1 cellular context compared by ENCODE assay signal in the genomic region with DNA sequence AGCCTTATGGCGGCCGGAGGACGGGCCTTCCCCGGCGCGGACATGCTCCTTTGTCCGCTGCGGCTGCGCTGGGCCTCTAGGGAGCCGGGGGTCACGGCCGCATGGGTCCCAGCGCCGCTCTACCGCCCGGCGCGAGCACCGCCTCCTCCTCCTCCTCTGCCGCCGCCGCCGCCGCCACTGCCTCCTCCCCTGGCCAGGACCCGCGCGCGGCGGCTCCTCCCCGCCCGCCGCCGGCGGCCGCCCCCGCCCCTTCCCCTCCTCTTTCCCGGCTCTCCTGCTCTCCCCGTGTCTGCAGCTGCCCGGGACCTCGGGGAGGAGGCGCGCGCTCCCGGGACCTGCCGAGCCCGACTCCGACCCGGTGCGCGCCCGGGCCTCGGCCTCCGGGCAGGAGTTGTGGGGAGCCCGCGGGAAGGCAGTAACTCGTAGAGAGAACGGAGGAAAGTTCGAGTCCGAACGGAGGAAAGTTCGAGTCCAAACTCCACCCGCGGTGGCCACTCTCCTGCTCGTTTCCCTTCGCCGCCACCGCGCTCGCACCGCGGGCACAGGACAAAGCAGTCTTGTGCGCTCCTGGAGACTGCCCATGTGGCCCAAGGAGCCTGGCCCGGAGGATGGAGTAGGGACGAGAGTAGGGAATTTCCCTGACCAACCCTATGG.
TF ChIP-seq lines count a peak whose summit lies in the region.

A gene with protein sequence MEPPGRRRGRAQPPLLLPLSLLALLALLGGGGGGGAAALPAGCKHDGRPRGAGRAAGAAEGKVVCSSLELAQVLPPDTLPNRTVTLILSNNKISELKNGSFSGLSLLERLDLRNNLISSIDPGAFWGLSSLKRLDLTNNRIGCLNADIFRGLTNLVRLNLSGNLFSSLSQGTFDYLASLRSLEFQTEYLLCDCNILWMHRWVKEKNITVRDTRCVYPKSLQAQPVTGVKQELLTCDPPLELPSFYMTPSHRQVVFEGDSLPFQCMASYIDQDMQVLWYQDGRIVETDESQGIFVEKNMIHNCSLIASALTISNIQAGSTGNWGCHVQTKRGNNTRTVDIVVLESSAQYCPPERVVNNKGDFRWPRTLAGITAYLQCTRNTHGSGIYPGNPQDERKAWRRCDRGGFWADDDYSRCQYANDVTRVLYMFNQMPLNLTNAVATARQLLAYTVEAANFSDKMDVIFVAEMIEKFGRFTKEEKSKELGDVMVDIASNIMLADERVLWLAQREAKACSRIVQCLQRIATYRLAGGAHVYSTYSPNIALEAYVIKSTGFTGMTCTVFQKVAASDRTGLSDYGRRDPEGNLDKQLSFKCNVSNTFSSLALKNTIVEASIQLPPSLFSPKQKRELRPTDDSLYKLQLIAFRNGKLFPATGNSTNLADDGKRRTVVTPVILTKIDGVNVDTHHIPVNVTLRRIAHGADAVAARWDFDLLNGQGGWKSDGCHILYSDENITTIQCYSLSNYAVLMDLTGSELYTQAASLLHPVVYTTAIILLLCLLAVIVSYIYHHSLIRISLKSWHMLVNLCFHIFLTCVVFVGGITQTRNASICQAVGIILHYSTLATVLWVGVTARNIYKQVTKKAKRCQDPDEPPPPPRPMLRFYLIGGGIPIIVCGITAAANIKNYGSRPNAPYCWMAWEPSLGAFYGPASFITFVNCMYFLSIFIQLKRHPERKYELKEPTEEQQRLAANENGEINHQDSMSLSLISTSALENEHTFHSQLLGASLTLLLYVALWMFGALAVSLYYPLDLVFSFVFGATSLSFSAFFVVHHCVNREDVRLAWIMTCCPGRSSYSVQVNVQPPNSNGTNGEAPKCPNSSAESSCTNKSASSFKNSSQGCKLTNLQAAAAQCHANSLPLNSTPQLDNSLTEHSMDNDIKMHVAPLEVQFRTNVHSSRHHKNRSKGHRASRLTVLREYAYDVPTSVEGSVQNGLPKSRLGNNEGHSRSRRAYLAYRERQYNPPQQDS (N-terminal part only) (minus strand): TSS at position 179 of the 654 bp plus-strand sequence. CDS start 282 bp downstream, outside the sequence.

TF ChIP-seq in HCT116, 20 proteins besides CTCF, POLR2A, EP300 and RAD21 (continued from another document):
- TF ChIP-seq, protein P1, sequence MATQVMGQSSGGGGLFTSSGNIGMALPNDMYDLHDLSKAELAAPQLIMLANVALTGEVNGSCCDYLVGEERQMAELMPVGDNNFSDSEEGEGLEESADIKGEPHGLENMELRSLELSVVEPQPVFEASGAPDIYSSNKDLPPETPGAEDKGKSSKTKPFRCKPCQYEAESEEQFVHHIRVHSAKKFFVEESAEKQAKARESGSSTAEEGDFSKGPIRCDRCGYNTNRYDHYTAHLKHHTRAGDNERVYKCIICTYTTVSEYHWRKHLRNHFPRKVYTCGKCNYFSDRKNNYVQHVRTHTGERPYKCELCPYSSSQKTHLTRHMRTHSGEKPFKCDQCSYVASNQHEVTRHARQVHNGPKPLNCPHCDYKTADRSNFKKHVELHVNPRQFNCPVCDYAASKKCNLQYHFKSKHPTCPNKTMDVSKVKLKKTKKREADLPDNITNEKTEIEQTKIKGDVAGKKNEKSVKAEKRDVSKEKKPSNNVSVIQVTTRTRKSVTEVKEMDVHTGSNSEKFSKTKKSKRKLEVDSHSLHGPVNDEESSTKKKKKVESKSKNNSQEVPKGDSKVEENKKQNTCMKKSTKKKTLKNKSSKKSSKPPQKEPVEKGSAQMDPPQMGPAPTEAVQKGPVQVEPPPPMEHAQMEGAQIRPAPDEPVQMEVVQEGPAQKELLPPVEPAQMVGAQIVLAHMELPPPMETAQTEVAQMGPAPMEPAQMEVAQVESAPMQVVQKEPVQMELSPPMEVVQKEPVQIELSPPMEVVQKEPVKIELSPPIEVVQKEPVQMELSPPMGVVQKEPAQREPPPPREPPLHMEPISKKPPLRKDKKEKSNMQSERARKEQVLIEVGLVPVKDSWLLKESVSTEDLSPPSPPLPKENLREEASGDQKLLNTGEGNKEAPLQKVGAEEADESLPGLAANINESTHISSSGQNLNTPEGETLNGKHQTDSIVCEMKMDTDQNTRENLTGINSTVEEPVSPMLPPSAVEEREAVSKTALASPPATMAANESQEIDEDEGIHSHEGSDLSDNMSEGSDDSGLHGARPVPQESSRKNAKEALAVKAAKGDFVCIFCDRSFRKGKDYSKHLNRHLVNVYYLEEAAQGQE (IDR thresholded peaks at IDR 0.05; ENCODE audit: low read depth): no peak
- TF ChIP-seq, protein P2, sequence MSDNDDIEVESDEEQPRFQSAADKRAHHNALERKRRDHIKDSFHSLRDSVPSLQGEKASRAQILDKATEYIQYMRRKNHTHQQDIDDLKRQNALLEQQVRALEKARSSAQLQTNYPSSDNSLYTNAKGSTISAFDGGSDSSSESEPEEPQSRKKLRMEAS (IDR thresholded peaks at IDR 0.05): peak; percentile 39
- TF ChIP-seq YY1 (IDR thresholded peaks at IDR 0.05; ENCODE audit: extremely low read depth, insufficient replicate concordance, low read depth, low read length): peak; percentile 2
- peak; percentile 68 for TF ChIP-seq POLR2AphosphoS5 (IDR thresholded peaks at IDR 0.05; ENCODE audit: low read depth, low read length)
- TF ChIP-seq TCF7L2 (IDR thresholded peaks at IDR 0.05; ENCODE audit: borderline replicate concordance, extremely low read depth, insufficient read depth, insufficient read length): no peak
- TF ChIP-seq CBX3 (IDR thresholded peaks at IDR 0.05; ENCODE audit: low read depth): no peak
